Comparison of ENCODE assay signal across 1 cellular context in the genomic region with DNA sequence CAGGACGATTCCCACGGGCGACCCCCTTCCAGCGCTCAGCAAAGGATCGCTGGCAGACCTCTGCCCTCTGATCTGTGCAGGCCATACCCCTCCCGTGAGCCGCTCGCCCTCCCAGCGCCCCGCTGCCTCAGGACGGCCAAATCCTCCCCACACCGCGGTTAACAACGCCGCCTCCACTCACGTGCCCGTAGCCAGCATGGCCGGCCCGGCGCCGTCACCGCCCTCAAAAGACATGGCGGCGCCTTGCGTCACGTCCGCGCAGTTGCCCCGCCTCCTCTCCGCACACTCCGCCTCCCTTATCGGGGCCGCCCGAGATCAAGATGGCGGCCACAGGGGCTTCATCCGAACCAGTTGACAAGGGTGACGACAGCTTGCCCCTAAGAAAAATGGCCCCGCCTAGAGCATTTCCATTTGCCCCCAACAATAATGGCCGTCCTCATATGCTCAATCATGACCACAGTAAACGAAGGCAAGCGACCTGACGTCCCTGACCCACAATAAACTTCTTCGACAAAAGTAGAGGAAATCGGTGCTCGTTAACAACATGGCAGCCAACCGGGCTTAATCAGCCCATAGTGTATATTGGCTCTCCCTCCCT.
TF ChIP-seq lines count a peak whose summit lies in the region.

No MANE protein-coding gene starts in this region.

TF ChIP-seq in GM12878, 131 proteins besides CTCF, POLR2A, EP300 and RAD21 (continued from another document):
- TF ChIP-seq, protein P1, sequence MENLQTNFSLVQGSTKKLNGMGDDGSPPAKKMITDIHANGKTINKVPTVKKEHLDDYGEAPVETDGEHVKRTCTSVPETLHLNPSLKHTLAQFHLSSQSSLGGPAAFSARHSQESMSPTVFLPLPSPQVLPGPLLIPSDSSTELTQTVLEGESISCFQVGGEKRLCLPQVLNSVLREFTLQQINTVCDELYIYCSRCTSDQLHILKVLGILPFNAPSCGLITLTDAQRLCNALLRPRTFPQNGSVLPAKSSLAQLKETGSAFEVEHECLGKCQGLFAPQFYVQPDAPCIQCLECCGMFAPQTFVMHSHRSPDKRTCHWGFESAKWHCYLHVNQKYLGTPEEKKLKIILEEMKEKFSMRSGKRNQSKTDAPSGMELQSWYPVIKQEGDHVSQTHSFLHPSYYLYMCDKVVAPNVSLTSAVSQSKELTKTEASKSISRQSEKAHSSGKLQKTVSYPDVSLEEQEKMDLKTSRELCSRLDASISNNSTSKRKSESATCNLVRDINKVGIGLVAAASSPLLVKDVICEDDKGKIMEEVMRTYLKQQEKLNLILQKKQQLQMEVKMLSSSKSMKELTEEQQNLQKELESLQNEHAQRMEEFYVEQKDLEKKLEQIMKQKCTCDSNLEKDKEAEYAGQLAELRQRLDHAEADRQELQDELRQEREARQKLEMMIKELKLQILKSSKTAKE (IDR thresholded peaks at IDR 0.05; ENCODE audit: low read depth, poor library complexity, severe bottlenecking): peak; percentile 45
- TF ChIP-seq LARP7 (IDR thresholded peaks at IDR 0.05) (peak; percentile 75), IRF4 (IDR thresholded peaks at IDR 0.05; ENCODE audit: low read depth, low read length) (peak; percentile 46), GATAD2B (conservative IDR thresholded peaks at IDR 0.05; ENCODE audit: low read depth) (0 out of 2 replicates have a peak, but pooled peaks have one; percentile 28), RELA (IDR thresholded peaks at IDR 0.05; ENCODE audit: borderline replicate concordance, partially characterized antibody) (peak; percentile 32), SRF (IDR thresholded peaks at IDR 0.05; ENCODE audit: low read depth in 2 of 2, low read length in 2 of 2) (0 out of 4 replicates have a peak, but pooled peaks of 1 of the 2 experiments have one; percentile 19), MXI1 (IDR thresholded peaks at IDR 0.05; ENCODE audit: low read depth, low read length) (peak; percentile 73), CHD4 (IDR thresholded peaks at IDR 0.05) (no peak), SMARCA5 (IDR thresholded peaks at IDR 0.05) (peak; percentile 69), RCOR1 (conservative IDR thresholded peaks at IDR 0.05; ENCODE audit: low read depth, low read length) (peak; percentile 94), RFX5 (IDR thresholded peaks at IDR 0.05; ENCODE audit: low read depth, low read length) (peak; percentile 58; the same call in 1 of the 2 replicates), POLR2AphosphoS5 (IDR thresholded peaks at IDR 0.05; ENCODE audit: low read length) (peak; percentile 29; the same call in 1 of the 2 replicates), NRF1 (conservative IDR thresholded peaks at IDR 0.05; ENCODE audit: low read depth, low read length) (peak; percentile 16; the same call in 1 of the 2 replicates), HDGF (IDR thresholded peaks at IDR 0.05) (peak; percentile 39; the same call in 1 of the 2 replicates), GABPA (IDR thresholded peaks at IDR 0.05; ENCODE audit: low read depth) (peak; percentile 81)
- TF ChIP-seq, protein P2, sequence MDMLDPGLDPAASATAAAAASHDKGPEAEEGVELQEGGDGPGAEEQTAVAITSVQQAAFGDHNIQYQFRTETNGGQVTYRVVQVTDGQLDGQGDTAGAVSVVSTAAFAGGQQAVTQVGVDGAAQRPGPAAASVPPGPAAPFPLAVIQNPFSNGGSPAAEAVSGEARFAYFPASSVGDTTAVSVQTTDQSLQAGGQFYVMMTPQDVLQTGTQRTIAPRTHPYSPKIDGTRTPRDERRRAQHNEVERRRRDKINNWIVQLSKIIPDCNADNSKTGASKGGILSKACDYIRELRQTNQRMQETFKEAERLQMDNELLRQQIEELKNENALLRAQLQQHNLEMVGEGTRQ (IDR thresholded peaks at IDR 0.05; ENCODE audit: borderline replicate concordance, low read depth, low read length): no peak
- TF ChIP-seq, protein P3, sequence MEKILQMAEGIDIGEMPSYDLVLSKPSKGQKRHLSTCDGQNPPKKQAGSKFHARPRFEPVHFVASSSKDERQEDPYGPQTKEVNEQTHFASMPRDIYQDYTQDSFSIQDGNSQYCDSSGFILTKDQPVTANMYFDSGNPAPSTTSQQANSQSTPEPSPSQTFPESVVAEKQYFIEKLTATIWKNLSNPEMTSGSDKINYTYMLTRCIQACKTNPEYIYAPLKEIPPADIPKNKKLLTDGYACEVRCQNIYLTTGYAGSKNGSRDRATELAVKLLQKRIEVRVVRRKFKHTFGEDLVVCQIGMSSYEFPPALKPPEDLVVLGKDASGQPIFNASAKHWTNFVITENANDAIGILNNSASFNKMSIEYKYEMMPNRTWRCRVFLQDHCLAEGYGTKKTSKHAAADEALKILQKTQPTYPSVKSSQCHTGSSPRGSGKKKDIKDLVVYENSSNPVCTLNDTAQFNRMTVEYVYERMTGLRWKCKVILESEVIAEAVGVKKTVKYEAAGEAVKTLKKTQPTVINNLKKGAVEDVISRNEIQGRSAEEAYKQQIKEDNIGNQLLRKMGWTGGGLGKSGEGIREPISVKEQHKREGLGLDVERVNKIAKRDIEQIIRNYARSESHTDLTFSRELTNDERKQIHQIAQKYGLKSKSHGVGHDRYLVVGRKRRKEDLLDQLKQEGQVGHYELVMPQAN (conservative IDR thresholded peaks at IDR 0.05): peak; percentile 35; the same call in 1 of the 2 replicates
- TF ChIP-seq, protein P4, sequence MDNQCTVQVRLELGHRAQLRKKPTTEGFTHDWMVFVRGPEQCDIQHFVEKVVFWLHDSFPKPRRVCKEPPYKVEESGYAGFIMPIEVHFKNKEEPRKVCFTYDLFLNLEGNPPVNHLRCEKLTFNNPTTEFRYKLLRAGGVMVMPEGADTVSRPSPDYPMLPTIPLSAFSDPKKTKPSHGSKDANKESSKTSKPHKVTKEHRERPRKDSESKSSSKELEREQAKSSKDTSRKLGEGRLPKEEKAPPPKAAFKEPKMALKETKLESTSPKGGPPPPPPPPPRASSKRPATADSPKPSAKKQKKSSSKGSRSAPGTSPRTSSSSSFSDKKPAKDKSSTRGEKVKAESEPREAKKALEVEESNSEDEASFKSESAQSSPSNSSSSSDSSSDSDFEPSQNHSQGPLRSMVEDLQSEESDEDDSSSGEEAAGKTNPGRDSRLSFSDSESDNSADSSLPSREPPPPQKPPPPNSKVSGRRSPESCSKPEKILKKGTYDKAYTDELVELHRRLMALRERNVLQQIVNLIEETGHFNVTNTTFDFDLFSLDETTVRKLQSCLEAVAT (IDR thresholded peaks at IDR 0.05): peak; percentile 94
TF ChIP-seq in GM12878: peak in this region for 42.
